ENCODE assay signal across 26 cellular contexts in genomic region chr7:17056491-17057142, GRCh38.
DNase-seq lines count a peak whose midpoint lies in the region; ATAC-seq, FAIRE-seq and TF ChIP-seq lines count a peak whose summit lies in the region.
"Had no signal": no experiment of that assay in that cellular context is flagged by ENCODE, and none has a peak within 500 bp of the region (broad histone marks: within the 10 kb centered on the region; RNA-seq: fewer than 3 reads in every experiment).

No MANE protein-coding gene starts in this region.

- H3K9me3 ChIP-seq in K562 (replicated peaks; ENCODE audit: control insufficient read depth, insufficient read depth, low read depth, low read length) (no peaks in the 10 kb centered on the region), keratinocyte (ENCODE audit: control insufficient read depth, low read depth, low read length) (no peaks in the 10 kb centered on the region)
- H3K9me3 ChIP-seq: breast epithelium, right atrium auricular region, uterus had no signal

- H4K20me1 ChIP-seq in K562 (replicated peaks; ENCODE audit: control insufficient read depth, insufficient read depth, low read length) (no peaks in the 10 kb centered on the region), keratinocyte (ENCODE audit: control insufficient read depth, extremely low read depth, insufficient read depth, low read length) (no peaks in the 10 kb centered on the region)

- H3K4me3 Mint-ChIP-seq in HFFc6: peak overlapping the region; percentile 51
- H3K4me3 Mint-ChIP-seq: CD4-positive, alpha-beta T cell; memory B cell had no signal

- 12% methylated on average over 7 of the region's 7 CpGs for WGBS in K562 (ENCODE audit: insufficient coverage, low coverage, missing lambda C conversion rate)

- CTCF ChIA-PET in K562 (lab: Yijun Ruan, JAX; ENCODE audit: low intra/inter-chr PET ratio): no interaction called here

- TF ChIP-seq EP300 in K562 (IDR thresholded peaks at IDR 0.05; ENCODE audit: low read length): no peak

- H3K4me3 ChIP-seq in K562 (no peak overlapping the region), keratinocyte (ENCODE audit: control insufficient read depth in 2 of 3, extremely low read depth in 1 of 3, insufficient read depth in 2 of 3, low read depth in 1 of 3, low read length in 3 of 3) (no peak overlapping the region)
- H3K4me3 ChIP-seq: breast epithelium, right atrium auricular region, uterus had no signal

- 0 out of 2 replicates have a peak overlapping the region, but pooled peaks have one; percentile 4 for H2AFZ ChIP-seq in K562 (ENCODE audit: low read depth, low read length)
- H2AFZ ChIP-seq in keratinocyte (ENCODE audit: control insufficient read depth, low read length): peak overlapping the region; percentile 14

- FAIRE-seq in K562 (lab: Jason Lieb, UNC) (no peak), keratinocyte (lab: Jason Lieb, UNC) (peak; percentile 9)
- FAIRE-seq: endometrium, frontal cortex, GM12891, H54 had no signal

- ATAC-seq in K562 (no peak), HG03354 (IDR thresholded peaks at IDR 0.05; ENCODE audit: poor library complexity, severe bottlenecking, unreplicated experiment) (no peak), HG02885 (IDR thresholded peaks at IDR 0.05; ENCODE audit: poor library complexity, unreplicated experiment) (no peak), GM19467 (IDR thresholded peaks at IDR 0.05; ENCODE audit: unreplicated experiment) (no peak)
- ATAC-seq: naive thymus-derived CD4-positive, alpha-beta T cell had no signal

- TF ChIP-seq RAD21 in K562 (CRISPR knock-in tag; conservative IDR thresholded peaks at IDR 0.05 in 1 of 2, IDR thresholded peaks at IDR 0.05 in 1 of 2): no peak

- peaks cover 2% of the 10 kb centered on the region; the same call in 1 of the 2 replicates for H3K27me3 Mint-ChIP-seq in HFFc6 (ENCODE audit: insufficient read depth)
- H3K27me3 Mint-ChIP-seq: CD4-positive, alpha-beta T cell; memory B cell had no signal

- H3K36me3 Mint-ChIP-seq in HFFc6 (ENCODE audit: low read depth): peaks cover 14% of the 10 kb centered on the region; the same call in 1 of the 2 replicates
- H3K36me3 Mint-ChIP-seq: memory B cell had no signal

- DNase-seq in AG08395 (ENCODE audit: low spot score) (peak; percentile 38), HFFc6 (peak; percentile 63), K562 (ENCODE audit: extremely low read depth in 1 of 4, low spot score in 3 of 4) (no peak), keratinocyte (ENCODE audit: low read depth, low spot score) (no peak), NCI-H510A treated with DMSO at 0.1 percent for 48 hours (lab: John Stamatoyannopoulos, UW) (no peak)
- DNase-seq: ACHN; activated CD4-positive, alpha-beta T cell treated with anti-CD3 and anti-CD28 coated beads for 48 hours; CD4-positive, alpha-beta T cell; cortex of kidney; Karpas-422; naive thymus-derived CD4-positive, alpha-beta T cell; NCI-H1105 treated with DMSO at 0.1 percent for 48 hours; NCI-H510A; substantia nigra; uterus had no signal

- TF ChIP-seq POLR2A in K562 (conservative IDR thresholded peaks at IDR 0.05): no peak

- no peaks in the 10 kb centered on the region for H3K4me1 ChIP-seq in K562 (replicated peaks in 1 of 2; ENCODE audit: control insufficient read depth in 2 of 2, insufficient read depth in 2 of 2, low read length in 2 of 2)
- H3K4me1 ChIP-seq in keratinocyte (ENCODE audit: control insufficient read depth, extremely low read depth, insufficient read depth, low read length): peaks cover 30% of the 10 kb centered on the region
- H3K4me1 ChIP-seq: breast epithelium, right atrium auricular region, uterus had no signal

- BruUV-seq in K562 (replicated peaks; lab: Mats Ljungman, UMichigan): no TSS peak

- peak overlapping the region; percentile 68 for H3K27ac Mint-ChIP-seq in HFFc6
- H3K27ac Mint-ChIP-seq: activated T-helper 2 cell treated with anti-CD3 and anti-CD28 coated beads, Interferon-gamma antibody, Interleukin-2, Interleukin-4, amounts not matched to agents 10 μg/mL and 5 μg/mL and 100 μg/mL, durations not matched to agents 14 hours and 24 hours and 36 hours; CD4-positive, alpha-beta T cell; memory B cell; naive thymus-derived CD4-positive, alpha-beta T cell had no signal

- H3K27me3 ChIP-seq in K562 (ENCODE audit: control insufficient read depth in 2 of 2, insufficient read depth in 2 of 2, low read length in 2 of 2): no peaks in the 10 kb centered on the region
- no peaks in the 10 kb centered on the region for H3K27me3 ChIP-seq in keratinocyte (ENCODE audit: control insufficient read depth, extremely low read depth, insufficient read depth, low read length)
- H3K27me3 ChIP-seq: breast epithelium, right atrium auricular region, uterus had no signal

- no peaks in the 10 kb centered on the region for H3K36me3 ChIP-seq in K562 (ENCODE audit: control insufficient read depth, insufficient read depth, low read length)
- no peaks in the 10 kb centered on the region for H3K36me3 ChIP-seq in keratinocyte (ENCODE audit: control insufficient read depth in 2 of 2, extremely low read depth in 1 of 2, insufficient read depth in 2 of 2, low read length in 2 of 2)
- H3K36me3 ChIP-seq: breast epithelium, right atrium auricular region, uterus had no signal

- H3K9me1 ChIP-seq in K562 (ENCODE audit: control insufficient read depth, insufficient read depth, low read length) (no peaks in the 10 kb centered on the region), keratinocyte (ENCODE audit: control insufficient read depth, extremely low read depth, insufficient read depth, low read length) (no peaks in the 10 kb centered on the region)

- H3K9ac ChIP-seq in K562 (ENCODE audit: insufficient read depth in 1 of 2, low read depth in 2 of 2, low read length in 2 of 2) (no peak overlapping the region), keratinocyte (ENCODE audit: control insufficient read depth, extremely low read depth, insufficient read depth, low read length) (no peak overlapping the region)

- H3K4me2 ChIP-seq in K562 (ENCODE audit: insufficient read depth, low read length) (no peak overlapping the region), keratinocyte (ENCODE audit: control insufficient read depth, extremely low read depth, insufficient read depth, low read depth, low read length) (no peak overlapping the region)

- in situ Hi-C loops in K562 (cut with MboI): no loop called here

- H3K4me1 Mint-ChIP-seq in HFFc6 (ENCODE audit: low read depth): peaks cover 59% of the 10 kb centered on the region

- no peaks in the 10 kb centered on the region for H3K79me2 ChIP-seq in K562 (ENCODE audit: control insufficient read depth, insufficient read depth, low read length)
- no peaks in the 10 kb centered on the region for H3K79me2 ChIP-seq in keratinocyte (ENCODE audit: control insufficient read depth, insufficient read depth, low read length)

- H3K27ac ChIP-seq in K562 (ENCODE audit: extremely low read depth, low read depth, low read length) (no peak overlapping the region), keratinocyte (ENCODE audit: control insufficient read depth, insufficient read depth, low read length) (no peak overlapping the region)
- H3K27ac ChIP-seq: right atrium auricular region, uterus had no signal

- TF ChIP-seq CTCF in HFFc6 (IDR thresholded peaks at IDR 0.05): no peak
- no peak for TF ChIP-seq CTCF in K562 (IDR thresholded peaks at IDR 0.05 in 2 of 3, conservative IDR thresholded peaks at IDR 0.05 in 1 of 3; ENCODE audit: insufficient read depth in 2 of 3, low read depth in 1 of 3, low read length in 3 of 3)
- no peak for TF ChIP-seq CTCF in keratinocyte (optimal IDR thresholded peaks at IDR 0.05 in 1 of 3, IDR thresholded peaks at IDR 0.05 in 1 of 3, conservative IDR thresholded peaks at IDR 0.05 in 1 of 3; ENCODE audit: extremely low read depth in 1 of 3, insufficient read depth in 2 of 3, low read length in 3 of 3)

- POLR2A ChIA-PET in K562 (lab: Yijun Ruan, JAX): no interaction called here

- peaks cover 4% of the 10 kb centered on the region for H3K9me3 Mint-ChIP-seq in HFFc6
- H3K9me3 Mint-ChIP-seq: CD4-positive, alpha-beta T cell; memory B cell had no signal

- intact Hi-C loops in K562 (cut with micrococcal nuclease): no loop called here

- dilution Hi-C loops in keratinocyte (cut with MboI; ENCODE audit: extremely low pct_ligation_motif_present, low sequenced_read_pairs): no loop called here

TF ChIP-seq in K562, 482 proteins besides CTCF, POLR2A, EP300 and RAD21 (continues in another document):
- TF ChIP-seq ZNF449 (CRISPR knock-in tag; IDR thresholded peaks at IDR 0.05) (no peak), ZBTB17 (CRISPR knock-in tag; IDR thresholded peaks at IDR 0.05) (no peak), HNRNPH1 (optimal IDR thresholded peaks at IDR 0.05; ENCODE audit: low read depth, low read length) (no peak), NR2C1 (IDR thresholded peaks at IDR 0.05) (no peak), NR2C1 (tag; IDR thresholded peaks at IDR 0.05) (no peak), GMEB1 (CRISPR knock-in tag; IDR thresholded peaks at IDR 0.05) (no peak), BRCA1 (IDR thresholded peaks at IDR 0.05) (no peak), BRCA1 (CRISPR knock-in tag; IDR thresholded peaks at IDR 0.05) (no peak), GABPB2 (CRISPR knock-in tag; conservative IDR thresholded peaks at IDR 0.05) (no peak), MXI1 (IDR thresholded peaks at IDR 0.05; ENCODE audit: low read depth, low read length) (no peak), CREBBP (IDR thresholded peaks at IDR 0.05; ENCODE audit: low read depth, low read length) (no peak)

Comparison
In these comparisons a context has a peak if more than half of its experiments do, and no peak if none do; other contexts are left out.
1. DNase-seq: peak in AG08395 (single experiment) and HFFc6 (single experiment); none in K562 (0 of 4), keratinocyte (single experiment) and NCI-H510A treated with DMSO at 0.1 percent for 48 hours (single experiment).